In the genomic region with DNA sequence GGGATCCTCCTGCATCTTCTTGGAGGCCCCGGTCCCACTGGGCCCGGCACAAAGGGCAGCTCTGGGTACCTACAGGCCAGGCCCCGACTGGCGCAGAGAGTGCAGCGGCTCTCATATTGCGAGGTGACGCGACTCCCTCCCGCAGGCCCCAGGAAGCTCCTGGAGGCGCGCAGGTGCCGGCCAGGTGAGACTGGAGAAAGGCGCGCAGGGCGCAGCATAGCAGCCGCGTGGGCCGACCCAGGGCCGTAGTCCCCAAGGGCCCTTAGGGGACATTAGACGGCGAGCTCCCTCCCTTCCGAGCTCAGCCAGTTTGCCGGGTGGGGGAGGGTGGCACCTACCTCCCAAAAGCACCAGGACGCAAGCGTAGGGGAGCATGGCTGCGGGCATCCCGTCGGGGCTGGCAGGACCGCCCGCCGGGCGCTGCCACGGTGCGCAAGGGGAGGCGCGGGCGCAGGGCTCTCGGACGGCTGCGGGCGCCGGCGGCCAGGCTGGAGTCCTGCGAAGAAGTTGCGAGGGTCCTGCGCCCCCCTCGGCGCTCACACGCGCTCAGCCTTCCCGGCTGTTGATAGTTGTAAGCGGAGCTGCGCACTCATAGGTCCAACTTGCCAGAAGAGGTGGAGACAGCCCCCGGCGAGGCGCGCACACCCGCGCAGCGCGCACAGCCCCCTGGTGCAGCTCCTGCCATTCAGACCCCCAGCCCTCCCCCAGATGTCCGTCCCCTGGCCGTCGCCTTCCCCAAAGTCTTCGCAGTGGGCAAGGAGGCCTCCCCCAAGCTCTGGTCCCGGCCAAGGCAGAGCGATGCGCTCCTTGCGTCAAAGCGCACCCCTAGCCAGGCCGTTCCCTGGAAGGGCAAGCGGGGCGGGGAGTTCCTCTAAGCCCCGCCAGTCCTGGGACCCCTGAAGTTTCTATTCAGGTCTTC, we compare ENCODE assay signal across 10 cellular contexts. TPM values are rescaled to one million over a fixed set of nuclear protein-coding genes. Genes with fewer than 3 reads are reported as not detected.
DNase-seq lines count a peak whose midpoint lies in the region; TF ChIP-seq lines count a peak whose summit lies in the region.
"Had no signal": no experiment of that assay in that cellular context is flagged by ENCODE, and none has a peak within 500 bp of the region (broad histone marks: within the 10 kb centered on the region; RNA-seq: fewer than 3 reads in every experiment).

No MANE protein-coding gene starts in this region.

- no peak overlapping the region for H2BK5ac ChIP-seq in mesendoderm (ENCODE audit: low read length)

- TF ChIP-seq POLR2A in esophagus muscularis mucosa (IDR thresholded peaks at IDR 0.05; ENCODE audit: low read depth) (no peak), vagina (IDR thresholded peaks at IDR 0.05) (no peak), prostate gland (IDR thresholded peaks at IDR 0.05) (no peak)

- peak overlapping the region; percentile 38 to 52 (median 46) for H3K4me3 ChIP-seq in esophagus muscularis mucosa
- H3K4me3 ChIP-seq in mesendoderm (ENCODE audit: low read length): peak overlapping the region; percentile 23
- H3K4me3 ChIP-seq in vagina: peak overlapping the region; percentile 38
- peak overlapping the region in 1 of 2 donors; percentile 10 for H3K4me3 ChIP-seq in prostate gland

- no peak overlapping the region for H3K4ac ChIP-seq in mesendoderm (ENCODE audit: low read depth, low read length)

- H4K8ac ChIP-seq in mesendoderm (ENCODE audit: low read depth, low read length): no peak overlapping the region

- no peaks in the 10 kb centered on the region for H3K9me3 ChIP-seq in esophagus muscularis mucosa
- H3K9me3 ChIP-seq in vagina: no peaks in the 10 kb centered on the region
- H3K9me3 ChIP-seq in prostate gland: no peaks in the 10 kb centered on the region

- H3K9ac ChIP-seq in mesendoderm (ENCODE audit: low read length): peak overlapping the region; percentile 44

- WGBS in esophagus muscularis mucosa: 8% methylated on average over 11 of the region's 74 CpGs
- WGBS in mesendoderm (ENCODE audit: extremely low coverage, insufficient coverage, low lambda C conversion rate): no CpG with 5 or more reads among the region's 74 CpGs
- WGBS in prostate gland: 3% methylated on average over 68 of the region's 74 CpGs

- H2BK15ac ChIP-seq in mesendoderm (replicated peaks; ENCODE audit: low read depth): no peak overlapping the region

- no peak overlapping the region for H3K18ac ChIP-seq in mesendoderm (ENCODE audit: low read length)

- TF ChIP-seq CTCF in esophagus muscularis mucosa (IDR thresholded peaks at IDR 0.05) (no peak), vagina (IDR thresholded peaks at IDR 0.05) (no peak), GM20000 (IDR thresholded peaks at IDR 0.05; ENCODE audit: extremely low read depth, missing control alignments) (no peak), prostate gland (IDR thresholded peaks at IDR 0.05) (no peak)

- H3K27me3 ChIP-seq in esophagus muscularis mucosa (peaks cover 0 to 38% (median 6%) of the 10 kb centered on the region in 4 donors), mesendoderm (ENCODE audit: insufficient read depth, low read length, poor library complexity) (peaks cover 17% of the 10 kb centered on the region), vagina (no peaks in the 10 kb centered on the region), prostate gland (replicated peaks; ENCODE audit: insufficient read depth) (peaks cover 7% of the 10 kb centered on the region)

- no peaks in the 10 kb centered on the region for H3K79me2 ChIP-seq in mesendoderm (ENCODE audit: control insufficient read depth, insufficient read depth, low read length)

- H2AK5ac ChIP-seq in mesendoderm (ENCODE audit: low read length): no peak overlapping the region

- H2BK120ac ChIP-seq in mesendoderm (ENCODE audit: low read depth, low read length): no peak overlapping the region

- no peaks in the 10 kb centered on the region for H3K79me1 ChIP-seq in mesendoderm (ENCODE audit: low read length)

- peak overlapping the region; percentile 56 for H3K56ac ChIP-seq in mesendoderm (ENCODE audit: low read length)

- no peak overlapping the region for H4K5ac ChIP-seq in mesendoderm (ENCODE audit: low read length)

- no peak overlapping the region for H3K23ac ChIP-seq in mesendoderm (ENCODE audit: low read length)

- H3K36me3 ChIP-seq in esophagus muscularis mucosa (no peaks in the 10 kb centered on the region), mesendoderm (ENCODE audit: control insufficient read depth, insufficient read depth, low read length) (no peaks in the 10 kb centered on the region), vagina (no peaks in the 10 kb centered on the region), prostate gland (no peaks in the 10 kb centered on the region)

- TF ChIP-seq EP300 in esophagus muscularis mucosa (IDR thresholded peaks at IDR 0.05): no peak

- H3K27ac ChIP-seq in esophagus muscularis mucosa (replicated peaks in 1 of 4): no peak overlapping the region
- H3K27ac ChIP-seq in mesendoderm (ENCODE audit: low read depth, low read length): no peak overlapping the region
- H3K27ac ChIP-seq in vagina: no peak overlapping the region
- H3K27ac ChIP-seq in prostate gland: no peak overlapping the region

- DNase-seq in NCI-H748 (lab: John Stamatoyannopoulos, UW; ENCODE audit: unreplicated experiment): peak; percentile 8
- DNase-seq in NCI-H748 treated with DMSO at 0.1 percent for 48 hours (lab: John Stamatoyannopoulos, UW): no peak
- DNase-seq in esophagus muscularis mucosa (ENCODE audit: extremely low spot score): no peak
- peak; percentile 35 for DNase-seq in mesendoderm
- peak in 1 of 2 donors; percentile 54 for DNase-seq in vagina (ENCODE audit: extremely low spot score in 2 of 2)
- no peak for DNase-seq in GM20000 (ENCODE audit: low spot score)
- no peak for DNase-seq in activated T-cell treated with anti-CD3 and anti-CD28 coated beads, Interleukin-2, amount 50 U/mL, for 1 hour
- no peak for DNase-seq in prostate gland (ENCODE audit: low spot score)
- DNase-seq: activated naive CD8-positive, alpha-beta T cell treated with anti-CD3 and anti-CD28 coated beads, Interleukin-2, amount 10 ng/mL, durations not matched to agents 7 days and 5 days; stimulated activated CD8-positive, alpha-beta memory T cell treated with anti-CD3 and anti-CD28 coated beads, Interleukin-4, amount 100 ng/mL, for 48 hours had no signal

- peaks cover 0 to 20% (median 14%) of the 10 kb centered on the region in 4 donors for H3K4me1 ChIP-seq in esophagus muscularis mucosa
- no peaks in the 10 kb centered on the region for H3K4me1 ChIP-seq in mesendoderm (ENCODE audit: control insufficient read depth, low read depth, low read length)
- peaks cover 14% of the 10 kb centered on the region for H3K4me1 ChIP-seq in vagina
- no peaks in the 10 kb centered on the region for H3K4me1 ChIP-seq in prostate gland (replicated peaks)

- intact Hi-C loops in esophagus muscularis mucosa (cut with DNase I): no loop called here
- intact Hi-C loops in vagina (cut with DNase I): no loop called here
- intact Hi-C loops in prostate gland (cut with DNase I): no loop called here

- H3K4me2 ChIP-seq in mesendoderm (ENCODE audit: low read length): peak overlapping the region; percentile 90

RNA-seq across cellular contexts. Expression of a gene that starts 0.6 kb away (rescaled TPM):
- total RNA-seq in esophagus muscularis mucosa (1 to 10 TPM in 2 of 4 donors, under 1 TPM in 2; 0.33 to 1.7 (median 1.1) TPM), vagina (0.98 TPM), prostate gland (under 1 TPM; 0.23 to 0.46 TPM)
- polyA plus RNA-seq in mesendoderm (2013, experiment 1 of 2): 0.39 TPM
- 0.53 TPM for polyA plus RNA-seq in mesendoderm (2013, experiment 2 of 2)
- total RNA-seq: activated naive CD8-positive, alpha-beta T cell treated with anti-CD3 and anti-CD28 coated beads, Interleukin-2, amount 10 ng/mL, durations not matched to agents 7 days and 5 days had no signal

Comparison
In these comparisons a context has a peak if more than half of its experiments do, and no peak if none do; other contexts are left out.
1. DNase-seq: peak in NCI-H748 (single experiment) and mesendoderm (single experiment); none in NCI-H748 treated with DMSO at 0.1 percent for 48 hours (single experiment), esophagus muscularis mucosa (single experiment), GM20000 (single experiment), activated T-cell treated with anti-CD3 and anti-CD28 coated beads, Interleukin-2, amount 50 U/mL, for 1 hour (single experiment) and prostate gland (single experiment).